Comparison of ENCODE assay signal across 9 cellular contexts in genomic region chr16:84532855-84533486, GRCh38. TPM values are rescaled to one million over a fixed set of nuclear protein-coding genes. Genes with fewer than 3 reads are reported as not detected.
A peak's percentile ranks its signal among the peaks of the same experiment; 100 is the strongest.
DNase-seq lines count a peak whose midpoint lies in the region; ATAC-seq and TF ChIP-seq lines count a peak whose summit lies in the region.
"Had no signal": no experiment of that assay in that cellular context is flagged by ENCODE, and none has a peak within 500 bp of the region (broad histone marks: within the 10 kb centered on the region; RNA-seq: fewer than 3 reads in every experiment).

No MANE protein-coding gene starts in this region.

- H3K27me3 ChIP-seq in Peyer's patch (no peaks in the 10 kb centered on the region), upper lobe of left lung (no peaks in the 10 kb centered on the region)

- DNase-seq in Peyer's patch (no peak), dermis blood vessel endothelial cell (peak; percentile 78), upper lobe of left lung (no peak), Ammon's horn (ENCODE audit: low spot score) (no peak)
- DNase-seq in activated CD8-positive, alpha-beta memory T cell treated with anti-CD3 and anti-CD28 coated beads for 24 hours, result no peak
- DNase-seq: stimulated activated naive B cell treated with anti-CD40 and anti-IgM and Interleukin-4, amounts not matched to agents 10 μg/mL and 1 μg/mL and 100 μg/mL, for 72 hours had no signal

- TF ChIP-seq EP300 in upper lobe of left lung (IDR thresholded peaks at IDR 0.05), result no peak

- ATAC-seq in upper lobe of left lung (ENCODE audit: low FRiP score in 2 of 2) (no peak), HG03432 (IDR thresholded peaks at IDR 0.05; ENCODE audit: unreplicated experiment) (no peak)
- ATAC-seq: activated CD4-positive, CD25-positive, alpha-beta regulatory T cell treated with anti-CD3 and anti-CD28 coated beads, Interleukin-2, amount 50 U/mL, for 24 hours; stimulated activated naive B cell treated with anti-CD40 and anti-IgM and Interleukin-4, amounts not matched to agents 10 μg/mL and 1 μg/mL and 100 μg/mL, for 72 hours had no signal

- TF ChIP-seq CTCF in Peyer's patch (IDR thresholded peaks at IDR 0.05), result no peak
- TF ChIP-seq CTCF in upper lobe of left lung (IDR thresholded peaks at IDR 0.05), result no peak

- H3K4me1 ChIP-seq in Peyer's patch, result no peaks in the 10 kb centered on the region
- peaks cover 40% of the 10 kb centered on the region for H3K4me1 ChIP-seq in mesodermal cell (ENCODE audit: control insufficient read depth, insufficient read depth, low read length, poor library complexity, severe bottlenecking)
- peaks cover 22 to 32% (median 28%) of the 10 kb centered on the region in 4 donors for H3K4me1 ChIP-seq in upper lobe of left lung

- H3K4me3 ChIP-seq in Peyer's patch, result no peak overlapping the region
- no peak overlapping the region for H3K4me3 ChIP-seq in mesodermal cell (ENCODE audit: extremely low read depth, insufficient read depth, low read length, poor library complexity, severe bottlenecking)
- no peak overlapping the region for H3K4me3 ChIP-seq in upper lobe of left lung

- peak overlapping the region; percentile 13 to 69 (median 59) for H3K27ac ChIP-seq in Peyer's patch
- peak overlapping the region; percentile 97 for H3K27ac ChIP-seq in mesodermal cell (ENCODE audit: low read depth, low read length, severe bottlenecking)
- peak overlapping the region; percentile 12 to 80 (median 70) for H3K27ac ChIP-seq in upper lobe of left lung

- no peaks in the 10 kb centered on the region for H3K36me3 ChIP-seq in Peyer's patch
- H3K36me3 ChIP-seq in mesodermal cell (ENCODE audit: control insufficient read depth, insufficient read depth, low read length), result no peaks in the 10 kb centered on the region
- H3K36me3 ChIP-seq in upper lobe of left lung, result no peaks in the 10 kb centered on the region

- TF ChIP-seq POLR2A in Peyer's patch (IDR thresholded peaks at IDR 0.05), result no peak
- TF ChIP-seq POLR2A in upper lobe of left lung (IDR thresholded peaks at IDR 0.05), result no peak

- 54 to 64% methylated on average over 4 to 10 of the region's 11 CpGs for WGBS in mesodermal cell (ENCODE audit: insufficient coverage in 2 of 2), 2 experiments
- WGBS in upper lobe of left lung, 2 donors, result 54 to 60% methylated on average over 11 of the region's 11 CpGs

- H3K9me3 ChIP-seq in Peyer's patch (no peaks in the 10 kb centered on the region), mesodermal cell (ENCODE audit: control insufficient read depth, low read length) (peaks cover 9% of the 10 kb centered on the region), upper lobe of left lung (no peaks in the 10 kb centered on the region)

RNA-seq across cellular contexts. Expression of gene MEAK7, which starts 28.5 kb away (rescaled TPM):
- total RNA-seq in Peyer's patch (10 to 100 TPM in 3 of 4 donors, 1 to 10 TPM in 1; 7.4 to 54.3 (median 47.0) TPM), dermis blood vessel endothelial cell (14.5 and 24.1 TPM in 2 replicates), upper lobe of left lung (10 to 100 TPM in 5 of 6 donors, 1 to 10 TPM in 1; 8.5 to 32.8 (median 12.2) TPM)
- 19.5 TPM for polyA plus RNA-seq in mesodermal cell (2013, experiment 1 of 2)
- polyA plus RNA-seq in mesodermal cell (2013, experiment 2 of 2), result 13.0 TPM
